In the genomic region with DNA sequence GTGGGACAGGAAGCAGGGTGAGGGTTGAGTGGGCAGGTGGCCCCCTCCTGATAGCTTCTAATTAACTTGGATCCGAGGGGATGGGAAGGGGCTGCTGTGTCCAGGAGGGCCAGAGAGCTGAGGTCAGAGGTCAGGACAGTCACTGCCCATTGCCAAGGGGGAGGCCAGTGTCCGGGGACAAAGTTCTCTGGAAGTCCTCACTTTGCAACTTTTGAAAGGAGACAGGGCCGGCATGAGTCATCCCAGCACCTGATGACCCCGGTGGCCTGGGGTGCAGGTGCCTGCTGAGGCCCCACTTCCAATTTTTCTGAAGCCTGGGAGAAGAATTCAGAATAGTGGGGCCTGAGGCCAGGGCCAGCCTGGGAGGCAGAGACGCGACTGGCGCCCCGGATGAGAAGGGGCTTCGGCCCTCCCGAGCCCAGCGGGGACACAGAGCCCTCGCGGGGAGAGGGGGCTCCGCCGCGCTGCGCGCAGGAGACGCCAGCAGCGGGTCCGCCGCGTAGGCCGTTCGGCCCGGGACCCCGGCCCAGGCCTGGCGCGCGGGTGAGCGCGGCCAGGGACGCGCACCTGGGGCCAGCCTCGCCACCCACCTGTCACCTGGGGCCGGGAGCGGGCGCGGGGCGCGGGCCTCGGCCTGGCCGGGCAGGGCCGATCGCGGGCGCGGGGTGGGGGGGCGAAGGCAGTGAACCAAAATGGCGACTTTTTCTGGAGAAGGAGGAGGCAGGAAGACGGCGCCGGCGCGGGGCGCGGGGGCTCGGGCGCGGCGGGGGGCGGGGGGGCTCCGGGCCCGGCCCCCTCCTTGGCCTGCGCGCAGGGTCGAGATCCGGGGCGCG, we compare ENCODE assay signal across 8 cellular contexts. TPM values are rescaled to one million over a fixed set of nuclear protein-coding genes. Genes with fewer than 3 reads are reported as not detected.
DNase-seq lines count a peak whose midpoint lies in the region; ATAC-seq, FAIRE-seq and TF ChIP-seq lines count a peak whose summit lies in the region.

No MANE protein-coding gene starts in this region.

- TF ChIP-seq POLR2A in GM12891 (IDR thresholded peaks at IDR 0.05; ENCODE audit: low read depth, low read length), result no peak

- ATAC-seq in HG02588 (IDR thresholded peaks at IDR 0.05; ENCODE audit: unreplicated experiment), result no peak

- no peak for DNase-seq in AG04449 (ENCODE audit: low read depth, low spot score)
- DNase-seq in HEK293T (ENCODE audit: extremely low spot score), result peak; percentile 41
- DNase-seq in activated T-helper 1 cell treated with anti-CD3 and anti-CD28 coated beads, Interleukin-12 subunit alpha, Interleukin-12 subunit beta, Interleukin-2, Interleukin-4 antibody, amounts not matched to agents 30 ng/mL and 10 ng/mL and 1 ng/mL, durations not matched to agents 14 hours and 24 hours and 36 hours (ENCODE audit: low spot score), result no peak
- peak in 1 of 2 donors; percentile 49 for DNase-seq in cardiac muscle cell (ENCODE audit: low read depth in 1 of 2, low spot score in 1 of 2)
- peak; percentile 9 for DNase-seq in progenitor cell of endocrine pancreas (ENCODE audit: low spot score, unreplicated experiment)
- no peak for DNase-seq in NCI-H128 (lab: John Stamatoyannopoulos, UW; ENCODE audit: unreplicated experiment)
- no peak for DNase-seq in GM12891 (ENCODE audit: insufficient read length, low spot score)

- peak overlapping the region; percentile 68 for H3K4me3 ChIP-seq in AG04449 (ENCODE audit: low read depth, low read length)
- H3K4me3 ChIP-seq in cardiac muscle cell, result peak overlapping the region; percentile 56

- H3K9me3 ChIP-seq in cardiac muscle cell (ENCODE audit: low read depth), result no peaks in the 10 kb centered on the region

- no peak for FAIRE-seq in GM12891 (lab: Jason Lieb, UNC)

- H3K9me3 Mint-ChIP-seq in activated T-helper 1 cell treated with anti-CD3 and anti-CD28 coated beads, Interleukin-12 subunit alpha, Interleukin-12 subunit beta, Interleukin-2, Interleukin-4 antibody, amounts not matched to agents 30 ng/mL and 10 ng/mL and 1 ng/mL, durations not matched to agents 14 hours and 24 hours and 36 hours, result no peaks in the 10 kb centered on the region
- no peaks in the 10 kb centered on the region for H3K9me3 Mint-ChIP-seq in progenitor cell of endocrine pancreas (ENCODE audit: low read depth)

- H3K27me3 Mint-ChIP-seq in activated T-helper 1 cell treated with anti-CD3 and anti-CD28 coated beads, Interleukin-12 subunit alpha, Interleukin-12 subunit beta, Interleukin-2, Interleukin-4 antibody, amounts not matched to agents 30 ng/mL and 10 ng/mL and 1 ng/mL, durations not matched to agents 14 hours and 24 hours and 36 hours (ENCODE audit: insufficient read depth), result peaks cover 2% of the 10 kb centered on the region
- H3K27me3 Mint-ChIP-seq in progenitor cell of endocrine pancreas, result no peaks in the 10 kb centered on the region

- H3K4me1 Mint-ChIP-seq in activated T-helper 1 cell treated with anti-CD3 and anti-CD28 coated beads, Interleukin-12 subunit alpha, Interleukin-12 subunit beta, Interleukin-2, Interleukin-4 antibody, amounts not matched to agents 30 ng/mL and 10 ng/mL and 1 ng/mL, durations not matched to agents 14 hours and 24 hours and 36 hours (ENCODE audit: low read depth), result peaks cover 16% of the 10 kb centered on the region
- H3K4me1 Mint-ChIP-seq in progenitor cell of endocrine pancreas (ENCODE audit: low read depth), result peaks cover 10% of the 10 kb centered on the region

- intact Hi-C loops in activated T-helper 1 cell treated with anti-CD3 and anti-CD28 coated beads, Interleukin-12 subunit alpha, Interleukin-12 subunit beta, Interleukin-2, Interleukin-4 antibody, amounts not matched to agents 30 ng/mL and 10 ng/mL and 1 ng/mL, durations not matched to agents 14 hours and 24 hours and 36 hours (cut with micrococcal nuclease), result loop anchor here (1.0 kb wide), 2 partner anchors 9 to 12 kb away; no protein-coding TSS in a partner anchor

- peak overlapping the region; percentile 75 for H3K27ac ChIP-seq in cardiac muscle cell

- CTCF ChIA-PET in AG04449 (lab: Yijun Ruan, JAX) (interaction anchor here (1.2 to 3.3 kb wide), 5 partner anchors 9 to 432 kb away, joined by 3 to 14 read pairs (median 4); partner anchors contain the start of genes PRPF6, PTK6 and SAMD10), HEK293T (lab: Yijun Ruan, JAX) (no interaction called here)

- TF ChIP-seq CTCF in AG04449 (IDR thresholded peaks at IDR 0.05; ENCODE audit: insufficient read depth, low read length, missing control alignments) (no peak), cardiac muscle cell (IDR thresholded peaks at IDR 0.05; ENCODE audit: low read depth, low read length) (no peak), progenitor cell of endocrine pancreas (IDR thresholded peaks at IDR 0.05; ENCODE audit: unreplicated experiment) (no peak)

- H3K4me1 ChIP-seq in cardiac muscle cell (ENCODE audit: low read depth), result peaks cover 6% of the 10 kb centered on the region

- POLR2A ChIA-PET in AG04449 (lab: Yijun Ruan, JAX), result interaction anchor here (0.6 to 1.8 kb wide), 2 partner anchors 13 to 68 kb away, joined by 4 to 8 read pairs; partner anchors contain the start of gene UCKL1
- POLR2A ChIA-PET in HEK293T (lab: Yijun Ruan, JAX), result interaction anchor here (1.1 to 3.2 kb wide), 2 partner anchors 11 to 12 kb away, joined by 3 to 27 read pairs; partner anchors contain the start of gene UCKL1

- H3K27me3 ChIP-seq in cardiac muscle cell, result no peaks in the 10 kb centered on the region

- H3K4me3 Mint-ChIP-seq in activated T-helper 1 cell treated with anti-CD3 and anti-CD28 coated beads, Interleukin-12 subunit alpha, Interleukin-12 subunit beta, Interleukin-2, Interleukin-4 antibody, amounts not matched to agents 30 ng/mL and 10 ng/mL and 1 ng/mL, durations not matched to agents 14 hours and 24 hours and 36 hours, result peak overlapping the region; percentile 88
- peak overlapping the region; percentile 82 for H3K4me3 Mint-ChIP-seq in progenitor cell of endocrine pancreas (ENCODE audit: low read depth)

- H3K27ac Mint-ChIP-seq in activated T-helper 1 cell treated with anti-CD3 and anti-CD28 coated beads, Interleukin-12 subunit alpha, Interleukin-12 subunit beta, Interleukin-2, Interleukin-4 antibody, amounts not matched to agents 30 ng/mL and 10 ng/mL and 1 ng/mL, durations not matched to agents 14 hours and 24 hours and 36 hours, result peak overlapping the region; percentile 82
- peak overlapping the region; percentile 87 for H3K27ac Mint-ChIP-seq in progenitor cell of endocrine pancreas

- H3K36me3 ChIP-seq in cardiac muscle cell, result peaks cover 6% of the 10 kb centered on the region

- peaks cover 17% of the 10 kb centered on the region for H3K36me3 Mint-ChIP-seq in activated T-helper 1 cell treated with anti-CD3 and anti-CD28 coated beads, Interleukin-12 subunit alpha, Interleukin-12 subunit beta, Interleukin-2, Interleukin-4 antibody, amounts not matched to agents 30 ng/mL and 10 ng/mL and 1 ng/mL, durations not matched to agents 14 hours and 24 hours and 36 hours (ENCODE audit: low read depth)
- H3K36me3 Mint-ChIP-seq in progenitor cell of endocrine pancreas (ENCODE audit: insufficient read depth), result peaks cover 6% of the 10 kb centered on the region

TF ChIP-seq in HEK293T, 16 proteins besides CTCF, POLR2A, EP300 and RAD21 (continues in another document):
- no peak for TF ChIP-seq ZNF384 (IDR thresholded peaks at IDR 0.05)
- no peak for TF ChIP-seq TARDBP (IDR thresholded peaks at IDR 0.05)
- TF ChIP-seq SUZ12 (IDR thresholded peaks at IDR 0.05), result no peak
- no peak for TF ChIP-seq L3MBTL2 (conservative IDR thresholded peaks at IDR 0.05)
- no peak for TF ChIP-seq ELF4 (IDR thresholded peaks at IDR 0.05)
- no peak for TF ChIP-seq CTBP1 (IDR thresholded peaks at IDR 0.05; ENCODE audit: borderline replicate concordance)
- no peak for TF ChIP-seq FOXA1 (IDR thresholded peaks at IDR 0.05)
- no peak for TF ChIP-seq HDGF (IDR thresholded peaks at IDR 0.05; ENCODE audit: borderline replicate concordance)

TF ChIP-seq in GM12891, 5 proteins besides CTCF, POLR2A, EP300 and RAD21:
- TF ChIP-seq PAX5 (IDR thresholded peaks at IDR 0.05; ENCODE audit: insufficient read depth, low read length, severe bottlenecking) (no peak), POLR2AphosphoS5 (IDR thresholded peaks at IDR 0.05; ENCODE audit: low read depth, low read length) (no peak), SPI1 (IDR thresholded peaks at IDR 0.05; ENCODE audit: low read depth, low read length) (no peak), POU2F2 (IDR thresholded peaks at IDR 0.05; ENCODE audit: low read depth, low read length) (no peak), TAF1 (IDR thresholded peaks at IDR 0.05; ENCODE audit: low read depth, low read length) (no peak)
TF ChIP-seq in GM12891: peak in this region for 0.

RNA-seq across cellular contexts. Expression of gene ZNF512B, which starts 0.6 kb away (rescaled TPM):
- 28.0 and 28.3 TPM in 2 replicates for total RNA-seq in activated T-helper 1 cell treated with anti-CD3 and anti-CD28 coated beads, Interleukin-12 subunit alpha, Interleukin-12 subunit beta, Interleukin-2, Interleukin-4 antibody, amounts not matched to agents 30 ng/mL and 10 ng/mL and 1 ng/mL, durations not matched to agents 14 hours and 24 hours and 36 hours
- 41.6 and 45.8 TPM in 2 replicates for total RNA-seq in cardiac muscle cell
- polyA plus RNA-seq in cardiac muscle cell, result 13.7 and 15.3 TPM in 2 replicates
- total RNA-seq in progenitor cell of endocrine pancreas, result 49.4 and 50.5 TPM in 2 replicates
- 12.5 TPM for polyA plus RNA-seq in GM12891 (2012; ENCODE audit: low read depth, missing spikeins)

RNA-seq across cellular contexts. Expression of gene SAMD10, which starts 10.3 kb away (rescaled TPM):
- total RNA-seq in activated T-helper 1 cell treated with anti-CD3 and anti-CD28 coated beads, Interleukin-12 subunit alpha, Interleukin-12 subunit beta, Interleukin-2, Interleukin-4 antibody, amounts not matched to agents 30 ng/mL and 10 ng/mL and 1 ng/mL, durations not matched to agents 14 hours and 24 hours and 36 hours, result 29.4 and 34.9 TPM in 2 replicates
- total RNA-seq in cardiac muscle cell (20.3 and 20.8 TPM in 2 replicates), progenitor cell of endocrine pancreas (12.8 and 14.0 TPM in 2 replicates)
- 22.6 and 36.5 TPM in 2 replicates for polyA plus RNA-seq in cardiac muscle cell
- 116 TPM for polyA plus RNA-seq in GM12891 (2012; ENCODE audit: low read depth, missing spikeins)

RNA-seq across cellular contexts. Expression of gene PRPF6, which starts 11.8 kb away (rescaled TPM):
- total RNA-seq in activated T-helper 1 cell treated with anti-CD3 and anti-CD28 coated beads, Interleukin-12 subunit alpha, Interleukin-12 subunit beta, Interleukin-2, Interleukin-4 antibody, amounts not matched to agents 30 ng/mL and 10 ng/mL and 1 ng/mL, durations not matched to agents 14 hours and 24 hours and 36 hours, result 82.3 and 83.6 TPM in 2 replicates
- 62.6 and 67.6 TPM in 2 replicates for total RNA-seq in cardiac muscle cell
- polyA plus RNA-seq in cardiac muscle cell, result 73.5 and 78.7 TPM in 2 replicates
- total RNA-seq in progenitor cell of endocrine pancreas, result 74.7 and 76.4 TPM in 2 replicates
- polyA plus RNA-seq in GM12891 (2012; ENCODE audit: low read depth, missing spikeins), result 142 TPM

RNA-seq across cellular contexts. Expression of gene UCKL1, which starts 12.9 kb away (rescaled TPM):
- total RNA-seq in activated T-helper 1 cell treated with anti-CD3 and anti-CD28 coated beads, Interleukin-12 subunit alpha, Interleukin-12 subunit beta, Interleukin-2, Interleukin-4 antibody, amounts not matched to agents 30 ng/mL and 10 ng/mL and 1 ng/mL, durations not matched to agents 14 hours and 24 hours and 36 hours, result 48.7 and 49.3 TPM in 2 replicates
- total RNA-seq in cardiac muscle cell (40.2 and 53.5 TPM in 2 replicates), progenitor cell of endocrine pancreas (78.9 and 79.2 TPM in 2 replicates)
- polyA plus RNA-seq in cardiac muscle cell, result 84.2 and 96.3 TPM in 2 replicates
- 21.2 TPM for polyA plus RNA-seq in GM12891 (2012; ENCODE audit: low read depth, missing spikeins)

Comparison
In these comparisons a context has a peak if more than half of its experiments do, and no peak if none do; other contexts are left out.
1. DNase-seq: peak in HEK293T (single experiment) and progenitor cell of endocrine pancreas (single experiment); none in AG04449 (single experiment), activated T-helper 1 cell treated with anti-CD3 and anti-CD28 coated beads, Interleukin-12 subunit alpha, Interleukin-12 subunit beta, Interleukin-2, Interleukin-4 antibody, amounts not matched to agents 30 ng/mL and 10 ng/mL and 1 ng/mL, durations not matched to agents 14 hours and 24 hours and 36 hours (single experiment), NCI-H128 (single experiment) and GM12891 (single experiment).